In the genomic region with DNA sequence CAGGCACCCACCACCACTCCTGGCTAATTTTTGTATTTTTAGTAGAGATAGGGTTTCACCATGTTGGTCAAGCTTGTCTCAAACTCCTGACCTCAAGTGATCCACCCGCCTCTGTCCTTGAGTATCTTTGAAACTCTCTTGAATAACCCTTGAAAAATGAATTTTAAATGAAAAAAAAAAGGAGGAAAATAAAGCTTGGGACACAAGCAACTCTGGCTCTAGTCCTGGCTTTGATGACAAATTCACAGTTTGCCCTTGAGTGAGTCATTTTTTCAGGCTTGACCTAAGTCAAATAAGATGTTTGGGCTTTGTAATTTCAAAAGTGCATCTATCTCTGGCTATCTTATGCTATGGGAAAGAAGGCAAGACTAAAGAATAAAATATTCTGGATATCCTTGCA, we compare ENCODE assay signal across 1 cellular context.
TF ChIP-seq lines count a peak whose summit lies in the region.

No MANE protein-coding gene starts in this region.

TF ChIP-seq in GM23338, 12 proteins besides CTCF, POLR2A, EP300 and RAD21 (continued from another document):
- TF ChIP-seq, protein P1, sequence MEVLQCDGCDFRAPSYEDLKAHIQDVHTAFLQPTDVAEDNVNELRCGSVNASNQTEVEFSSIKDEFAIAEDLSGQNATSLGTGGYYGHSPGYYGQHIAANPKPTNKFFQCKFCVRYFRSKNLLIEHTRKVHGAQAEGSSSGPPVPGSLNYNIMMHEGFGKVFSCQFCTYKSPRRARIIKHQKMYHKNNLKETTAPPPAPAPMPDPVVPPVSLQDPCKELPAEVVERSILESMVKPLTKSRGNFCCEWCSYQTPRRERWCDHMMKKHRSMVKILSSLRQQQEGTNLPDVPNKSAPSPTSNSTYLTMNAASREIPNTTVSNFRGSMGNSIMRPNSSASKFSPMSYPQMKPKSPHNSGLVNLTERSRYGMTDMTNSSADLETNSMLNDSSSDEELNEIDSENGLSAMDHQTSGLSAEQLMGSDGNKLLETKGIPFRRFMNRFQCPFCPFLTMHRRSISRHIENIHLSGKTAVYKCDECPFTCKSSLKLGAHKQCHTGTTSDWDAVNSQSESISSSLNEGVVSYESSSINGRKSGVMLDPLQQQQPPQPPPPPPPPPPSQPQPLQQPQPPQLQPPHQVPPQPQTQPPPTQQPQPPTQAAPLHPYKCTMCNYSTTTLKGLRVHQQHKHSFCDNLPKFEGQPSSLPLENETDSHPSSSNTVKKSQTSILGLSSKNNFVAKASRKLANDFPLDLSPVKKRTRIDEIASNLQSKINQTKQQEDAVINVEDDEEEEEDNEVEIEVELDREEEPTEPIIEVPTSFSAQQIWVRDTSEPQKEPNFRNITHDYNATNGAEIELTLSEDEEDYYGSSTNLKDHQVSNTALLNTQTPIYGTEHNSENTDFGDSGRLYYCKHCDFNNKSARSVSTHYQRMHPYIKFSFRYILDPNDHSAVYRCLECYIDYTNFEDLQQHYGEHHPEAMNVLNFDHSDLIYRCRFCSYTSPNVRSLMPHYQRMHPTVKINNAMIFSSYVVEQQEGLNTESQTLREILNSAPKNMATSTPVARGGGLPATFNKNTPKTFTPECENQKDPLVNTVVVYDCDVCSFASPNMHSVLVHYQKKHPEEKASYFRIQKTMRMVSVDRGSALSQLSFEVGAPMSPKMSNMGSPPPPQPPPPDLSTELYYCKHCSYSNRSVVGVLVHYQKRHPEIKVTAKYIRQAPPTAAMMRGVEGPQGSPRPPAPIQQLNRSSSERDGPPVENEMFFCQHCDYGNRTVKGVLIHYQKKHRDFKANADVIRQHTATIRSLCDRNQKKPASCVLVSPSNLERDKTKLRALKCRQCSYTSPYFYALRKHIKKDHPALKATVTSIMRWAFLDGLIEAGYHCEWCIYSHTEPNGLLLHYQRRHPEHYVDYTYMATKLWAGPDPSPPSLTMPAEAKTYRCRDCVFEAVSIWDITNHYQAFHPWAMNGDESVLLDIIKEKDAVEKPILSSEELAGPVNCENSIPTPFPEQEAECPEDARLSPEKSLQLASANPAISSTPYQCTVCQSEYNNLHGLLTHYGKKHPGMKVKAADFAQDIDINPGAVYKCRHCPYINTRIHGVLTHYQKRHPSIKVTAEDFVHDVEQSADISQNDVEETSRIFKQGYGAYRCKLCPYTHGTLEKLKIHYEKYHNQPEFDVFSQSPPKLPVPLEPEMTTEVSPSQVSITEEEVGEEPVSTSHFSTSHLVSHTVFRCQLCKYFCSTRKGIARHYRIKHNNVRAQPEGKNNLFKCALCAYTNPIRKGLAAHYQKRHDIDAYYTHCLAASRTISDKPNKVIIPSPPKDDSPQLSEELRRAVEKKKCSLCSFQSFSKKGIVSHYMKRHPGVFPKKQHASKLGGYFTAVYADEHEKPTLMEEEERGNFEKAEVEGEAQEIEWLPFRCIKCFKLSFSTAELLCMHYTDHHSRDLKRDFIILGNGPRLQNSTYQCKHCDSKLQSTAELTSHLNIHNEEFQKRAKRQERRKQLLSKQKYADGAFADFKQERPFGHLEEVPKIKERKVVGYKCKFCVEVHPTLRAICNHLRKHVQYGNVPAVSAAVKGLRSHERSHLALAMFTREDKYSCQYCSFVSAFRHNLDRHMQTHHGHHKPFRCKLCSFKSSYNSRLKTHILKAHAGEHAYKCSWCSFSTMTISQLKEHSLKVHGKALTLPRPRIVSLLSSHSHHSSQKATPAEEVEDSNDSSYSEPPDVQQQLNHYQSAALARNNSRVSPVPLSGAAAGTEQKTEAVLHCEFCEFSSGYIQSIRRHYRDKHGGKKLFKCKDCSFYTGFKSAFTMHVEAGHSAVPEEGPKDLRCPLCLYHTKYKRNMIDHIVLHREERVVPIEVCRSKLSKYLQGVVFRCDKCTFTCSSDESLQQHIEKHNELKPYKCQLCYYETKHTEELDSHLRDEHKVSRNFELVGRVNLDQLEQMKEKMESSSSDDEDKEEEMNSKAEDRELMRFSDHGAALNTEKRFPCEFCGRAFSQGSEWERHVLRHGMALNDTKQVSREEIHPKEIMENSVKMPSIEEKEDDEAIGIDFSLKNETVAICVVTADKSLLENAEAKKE (CRISPR knock-in tag; IDR thresholded peaks at IDR 0.05) = no peak
- no peak for TF ChIP-seq ZNF331 (CRISPR knock-in tag; IDR thresholded peaks at IDR 0.05; ENCODE audit: low read depth)
- TF ChIP-seq POLR2AphosphoS5 (IDR thresholded peaks at IDR 0.05; ENCODE audit: low read depth) = no peak
- TF ChIP-seq, protein P2, sequence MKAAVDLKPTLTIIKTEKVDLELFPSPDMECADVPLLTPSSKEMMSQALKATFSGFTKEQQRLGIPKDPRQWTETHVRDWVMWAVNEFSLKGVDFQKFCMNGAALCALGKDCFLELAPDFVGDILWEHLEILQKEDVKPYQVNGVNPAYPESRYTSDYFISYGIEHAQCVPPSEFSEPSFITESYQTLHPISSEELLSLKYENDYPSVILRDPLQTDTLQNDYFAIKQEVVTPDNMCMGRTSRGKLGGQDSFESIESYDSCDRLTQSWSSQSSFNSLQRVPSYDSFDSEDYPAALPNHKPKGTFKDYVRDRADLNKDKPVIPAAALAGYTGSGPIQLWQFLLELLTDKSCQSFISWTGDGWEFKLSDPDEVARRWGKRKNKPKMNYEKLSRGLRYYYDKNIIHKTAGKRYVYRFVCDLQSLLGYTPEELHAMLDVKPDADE (IDR thresholded peaks at IDR 0.05) = no peak
- TF ChIP-seq STAT1 (IDR thresholded peaks at IDR 0.05; ENCODE audit: unreplicated experiment) = no peak
- no peak for TF ChIP-seq ZNF114 (CRISPR knock-in tag; IDR thresholded peaks at IDR 0.05)
- TF ChIP-seq EZH2phosphoT487 (IDR thresholded peaks at IDR 0.05; ENCODE audit: unreplicated experiment) = no peak
- TF ChIP-seq, protein P3, sequence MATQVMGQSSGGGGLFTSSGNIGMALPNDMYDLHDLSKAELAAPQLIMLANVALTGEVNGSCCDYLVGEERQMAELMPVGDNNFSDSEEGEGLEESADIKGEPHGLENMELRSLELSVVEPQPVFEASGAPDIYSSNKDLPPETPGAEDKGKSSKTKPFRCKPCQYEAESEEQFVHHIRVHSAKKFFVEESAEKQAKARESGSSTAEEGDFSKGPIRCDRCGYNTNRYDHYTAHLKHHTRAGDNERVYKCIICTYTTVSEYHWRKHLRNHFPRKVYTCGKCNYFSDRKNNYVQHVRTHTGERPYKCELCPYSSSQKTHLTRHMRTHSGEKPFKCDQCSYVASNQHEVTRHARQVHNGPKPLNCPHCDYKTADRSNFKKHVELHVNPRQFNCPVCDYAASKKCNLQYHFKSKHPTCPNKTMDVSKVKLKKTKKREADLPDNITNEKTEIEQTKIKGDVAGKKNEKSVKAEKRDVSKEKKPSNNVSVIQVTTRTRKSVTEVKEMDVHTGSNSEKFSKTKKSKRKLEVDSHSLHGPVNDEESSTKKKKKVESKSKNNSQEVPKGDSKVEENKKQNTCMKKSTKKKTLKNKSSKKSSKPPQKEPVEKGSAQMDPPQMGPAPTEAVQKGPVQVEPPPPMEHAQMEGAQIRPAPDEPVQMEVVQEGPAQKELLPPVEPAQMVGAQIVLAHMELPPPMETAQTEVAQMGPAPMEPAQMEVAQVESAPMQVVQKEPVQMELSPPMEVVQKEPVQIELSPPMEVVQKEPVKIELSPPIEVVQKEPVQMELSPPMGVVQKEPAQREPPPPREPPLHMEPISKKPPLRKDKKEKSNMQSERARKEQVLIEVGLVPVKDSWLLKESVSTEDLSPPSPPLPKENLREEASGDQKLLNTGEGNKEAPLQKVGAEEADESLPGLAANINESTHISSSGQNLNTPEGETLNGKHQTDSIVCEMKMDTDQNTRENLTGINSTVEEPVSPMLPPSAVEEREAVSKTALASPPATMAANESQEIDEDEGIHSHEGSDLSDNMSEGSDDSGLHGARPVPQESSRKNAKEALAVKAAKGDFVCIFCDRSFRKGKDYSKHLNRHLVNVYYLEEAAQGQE (IDR thresholded peaks at IDR 0.05; ENCODE audit: unreplicated experiment) = no peak
- TF ChIP-seq JUNB (IDR thresholded peaks at IDR 0.05; ENCODE audit: unreplicated experiment) = no peak
- TF ChIP-seq NANOG (IDR thresholded peaks at IDR 0.05; ENCODE audit: borderline replicate concordance) = no peak
